21 cellular contexts compared by ENCODE assay signal in genomic region chr4:7294176-7294756, GRCh38.
"Had no signal": no experiment of that assay in that cellular context is flagged by ENCODE, and none has a peak within 500 bp of the region (broad histone marks: within the 10 kb centered on the region; RNA-seq: fewer than 3 reads in every experiment).

No MANE protein-coding gene starts in this region.

- H3K4me3 ChIP-seq: adrenal gland, cardiac muscle cell, mucosa of descending colon, pancreas, skin epidermis, upper lobe of left lung had no signal

- H3K36me3 ChIP-seq: adrenal gland, cardiac muscle cell, pancreas, upper lobe of left lung had no signal

- H3K9me3 ChIP-seq: adrenal gland, mucosa of descending colon, pancreas, upper lobe of left lung had no signal

- H3K27me3 ChIP-seq: cardiac muscle cell, pancreas, upper lobe of left lung had no signal

- FAIRE-seq: colon, pancreas, TTC549 had no signal

- DNase-seq: activated B cell treated with CpG ODN at 0.5 μM for 24 hours; activated CD4-positive, alpha-beta T cell treated with anti-CD3 and anti-CD28 coated beads, Interleukin-2, amount 10 ng/mL, durations not matched to agents 7 days and 5 days; activated naive CD4-positive, alpha-beta T cell treated with anti-CD3 and anti-CD28 coated beads, Interleukin-2, amount 10 ng/mL, durations not matched to agents 7 days and 5 days; activated T-cell treated with anti-CD3 and anti-CD28 coated beads, Interleukin-2, amount 50 U/mL, for 1 hour; adrenal gland; islet precursor cell; mammary epithelial cell; naive thymus-derived CD4-positive, alpha-beta T cell; pancreas; retina; stimulated activated CD4-positive, alpha-beta T cell treated with anti-CD3 and anti-CD28 coated beads, Interleukin-15, amount 100 ng/mL, for 24 hours; stimulated activated CD4-positive, alpha-beta T cell treated with anti-CD3 and anti-CD28 coated beads, Interleukin-4, amount 100 ng/mL, for 1 hour; stimulated activated naive CD4-positive, alpha-beta T cell treated with Interleukin-2 at 50 U/mL for 16 hours; SW 1271; upper lobe of left lung had no signal

- H3K4me1 ChIP-seq: adrenal gland, pancreas had no signal

- ATAC-seq: left lobe of liver; mucosa of descending colon; naive thymus-derived CD4-positive, alpha-beta T cell had no signal

- H3K27ac ChIP-seq: adrenal gland, cardiac muscle cell, pancreas, skin epidermis, upper lobe of left lung had no signal
